ENCODE assay signal across 8 cellular contexts in the genomic region with DNA sequence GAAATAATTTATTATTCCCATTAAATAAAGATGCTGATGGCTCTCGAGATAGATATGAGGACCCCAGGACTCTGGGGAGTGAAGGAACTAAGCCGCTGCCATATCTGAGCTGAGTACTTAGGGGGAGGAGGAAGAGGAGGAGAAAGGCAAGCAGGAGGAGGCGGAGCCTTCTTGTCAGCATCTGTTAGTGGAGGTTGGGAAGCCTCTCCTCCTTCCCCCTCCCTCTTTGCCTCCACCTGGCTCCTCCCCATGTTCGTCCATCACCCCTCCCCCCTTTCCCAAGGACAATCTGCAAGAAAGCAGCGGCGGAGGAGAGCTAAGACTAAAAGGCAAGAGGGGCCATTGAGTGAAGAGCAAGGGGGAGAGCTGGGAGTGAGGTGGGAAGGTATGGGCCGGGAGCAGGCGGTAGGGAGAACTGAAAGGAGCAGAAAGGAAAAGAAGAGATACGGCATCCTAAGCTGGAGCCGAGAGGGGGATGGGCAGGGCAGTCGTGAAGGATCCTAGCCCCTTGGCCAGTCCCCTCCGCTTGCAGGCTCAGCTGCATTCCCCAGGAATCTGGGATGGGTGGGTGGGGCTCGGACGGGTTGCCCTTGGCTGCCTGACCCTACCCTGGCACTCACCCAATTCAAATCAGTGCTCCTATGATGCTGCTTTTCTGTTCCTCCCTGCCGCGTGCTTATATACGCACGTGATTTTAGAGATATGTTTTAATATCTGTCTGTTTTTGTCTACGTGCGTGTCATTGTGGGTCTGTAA. TPM values are rescaled to one million over a fixed set of nuclear protein-coding genes. Genes with fewer than 3 reads are reported as not detected.
DNase-seq lines count a peak whose midpoint lies in the region; ATAC-seq and TF ChIP-seq lines count a peak whose summit lies in the region.

A gene (plus strand): TSS at position 287 of the 756 bp plus-strand sequence. CDS start 3,411 bp downstream, outside the sequence.

- ATAC-seq in GM21786 (IDR thresholded peaks at IDR 0.05; ENCODE audit: unreplicated experiment) (peak; percentile 99), natural killer cell (peak; percentile 81 to 98 (median 95))
- ATAC-seq in stimulated activated naive CD8-positive, alpha-beta T cell treated with anti-CD3 and anti-CD28 coated beads, Interleukin-15, amount 100 ng/mL, for 72 hours = peak; percentile 100

- H3K27ac Mint-ChIP-seq in natural killer cell = peak within 1 kb of the TSS in 1 of 2 donors; percentile 7
- peak within 1 kb of the TSS; percentile 89 to 90 for H3K27ac Mint-ChIP-seq in stimulated activated naive CD8-positive, alpha-beta T cell treated with anti-CD3 and anti-CD28 coated beads, Interleukin-15, amount 100 ng/mL, for 72 hours

- peaks cover 15 to 19% of the 10 kb centered on the region in 2 donors for H3K27me3 Mint-ChIP-seq in natural killer cell (ENCODE audit: low read depth in 2 of 2)
- no peaks in the 10 kb centered on the region for H3K27me3 Mint-ChIP-seq in stimulated activated naive CD8-positive, alpha-beta T cell treated with anti-CD3 and anti-CD28 coated beads, Interleukin-15, amount 100 ng/mL, for 72 hours

- peak within 1 kb of the TSS; percentile 39 for H3K27ac ChIP-seq in KOPT-K1 (ENCODE audit: low read depth, low read length, poor library complexity, severe bottlenecking)

- no peaks in the 10 kb centered on the region for H3K9me3 ChIP-seq in KOPT-K1 (ENCODE audit: insufficient read depth, low read length, poor library complexity, severe bottlenecking)

- H3K36me3 Mint-ChIP-seq in natural killer cell = no peaks in the 10 kb centered on the region

- H3K4me1 Mint-ChIP-seq in natural killer cell = peaks cover 12 to 14% of the 10 kb centered on the region in 2 donors
- peaks cover 18% of the 10 kb centered on the region for H3K4me1 Mint-ChIP-seq in stimulated activated naive CD8-positive, alpha-beta T cell treated with anti-CD3 and anti-CD28 coated beads, Interleukin-15, amount 100 ng/mL, for 72 hours

- no peaks in the 10 kb centered on the region for H3K9me3 Mint-ChIP-seq in natural killer cell
- no peaks in the 10 kb centered on the region for H3K9me3 Mint-ChIP-seq in stimulated activated naive CD8-positive, alpha-beta T cell treated with anti-CD3 and anti-CD28 coated beads, Interleukin-15, amount 100 ng/mL, for 72 hours

- DNase-seq in DMS79 treated with DMSO at 0.1 percent for 48 hours (lab: John Stamatoyannopoulos, UW) (peak; percentile 85), RPMI8226 (peak; percentile 93), fibroblast of mammary gland (ENCODE audit: low read depth) (peak; percentile 94), natural killer cell (no peak)
- DNase-seq in activated T-helper 1 cell treated with anti-CD3 and anti-CD28 coated beads, Interleukin-2, amount 50 U/mL, for 16 hours (ENCODE audit: low read depth in 1 of 2, low spot score in 1 of 2) = peak; percentile 22 to 32
- DNase-seq in stimulated activated naive CD8-positive, alpha-beta T cell treated with anti-CD3 and anti-CD28 coated beads, Interleukin-15, amount 100 ng/mL, for 72 hours = peak; percentile 50 to 65

- TF ChIP-seq CTCF in fibroblast of mammary gland (conservative IDR thresholded peaks at IDR 0.05; ENCODE audit: control insufficient read depth, insufficient read depth, low read depth, low read length) (no peak), natural killer cell (IDR thresholded peaks at IDR 0.05) (no peak)

- H3K4me3 Mint-ChIP-seq in natural killer cell = peak within 1 kb of the TSS; percentile 91
- peak within 1 kb of the TSS; percentile 98 for H3K4me3 Mint-ChIP-seq in stimulated activated naive CD8-positive, alpha-beta T cell treated with anti-CD3 and anti-CD28 coated beads, Interleukin-15, amount 100 ng/mL, for 72 hours

- H3K4me3 ChIP-seq in fibroblast of mammary gland (ENCODE audit: control insufficient read depth, low read depth, low read length) = peak within 1 kb of the TSS; percentile 83

- intact Hi-C loops in natural killer cell (cut with micrococcal nuclease) = no loop called here

- H3K36me3 ChIP-seq in KOPT-K1 (ENCODE audit: insufficient read depth, low read length) = peaks cover 18% of the 10 kb centered on the region

RNA-seq across cellular contexts. Expression of the gene that starts here (rescaled TPM):
- total RNA-seq in natural killer cell = 10 to 100 TPM in 1 of 3 donors, 1 to 10 TPM in 2; 6.2 to 13.5 (median 6.4) TPM
